ENCODE assay signal across 8 cellular contexts in genomic region chr3:136750209-136750921, GRCh38. TPM values are rescaled to one million over a fixed set of nuclear protein-coding genes. Genes with fewer than 3 reads are reported as not detected.
DNase-seq lines count a peak whose midpoint lies in the region; FAIRE-seq and TF ChIP-seq lines count a peak whose summit lies in the region.

No MANE protein-coding gene starts in this region.

- peak overlapping the region; percentile 91 for H3K27ac Mint-ChIP-seq in activated CD4-positive, alpha-beta memory T cell treated with anti-CD3 and anti-CD28 coated beads for 36 hours

- peak; percentile 51 for FAIRE-seq in GM19239 (lab: Jason Lieb, UNC)

- DNase-seq in A172 (ENCODE audit: low spot score): peak; percentile 32
- DNase-seq in GM19239 (ENCODE audit: insufficient read length, low spot score): no peak
- DNase-seq in activated CD4-positive, alpha-beta memory T cell treated with anti-CD3 and anti-CD28 coated beads for 36 hours: no peak
- peak; percentile 17 for DNase-seq in glomerular visceral epithelial cell (ENCODE audit: extremely low spot score)
- DNase-seq in GM19238 (ENCODE audit: insufficient read length, low spot score): no peak
- DNase-seq in RWPE1 (ENCODE audit: low spot score): no peak
- no peak for DNase-seq in NCI-H345 (lab: John Stamatoyannopoulos, UW)

- peaks cover 47% of the 10 kb centered on the region for H3K4me1 Mint-ChIP-seq in activated CD4-positive, alpha-beta memory T cell treated with anti-CD3 and anti-CD28 coated beads for 36 hours (ENCODE audit: low read depth)

- H3K4me1 ChIP-seq in skeletal muscle tissue (ENCODE audit: control insufficient read depth in 3 of 3, insufficient read depth in 3 of 3, low read length in 3 of 3): peaks cover 21 to 34% (median 24%) of the 10 kb centered on the region in 3 donors

- POLR2A ChIA-PET in activated CD4-positive, alpha-beta memory T cell treated with anti-CD3 and anti-CD28 coated beads for 36 hours (lab: Charles Lee): no interaction called here
- POLR2A ChIA-PET in RWPE1 (lab: Yijun Ruan, JAX; ENCODE audit: low non-redundant PET): interaction anchor here (0.6 kb wide), 1 partner anchor 21 kb away, joined by 3 read pairs; no protein-coding TSS in a partner anchor

- peak overlapping the region; percentile 94 for H3K27ac ChIP-seq in skeletal muscle tissue (ENCODE audit: low read depth, low read length)
- no peak overlapping the region for H3K27ac ChIP-seq in RWPE1

- intact Hi-C loops in activated CD4-positive, alpha-beta memory T cell treated with anti-CD3 and anti-CD28 coated beads for 36 hours (cut with micrococcal nuclease): loop anchor here (1.0 to 5.0 kb wide), 4 partner anchors 16 to 603 kb away; no protein-coding TSS in a partner anchor

- no peak for TF ChIP-seq CTCF in RWPE1 (conservative IDR thresholded peaks at IDR 0.05; ENCODE audit: low read depth)

- H3K27me3 Mint-ChIP-seq in activated CD4-positive, alpha-beta memory T cell treated with anti-CD3 and anti-CD28 coated beads for 36 hours: no peaks in the 10 kb centered on the region

- H3K9ac ChIP-seq in skeletal muscle tissue (ENCODE audit: low read depth in 1 of 3, low read length in 3 of 3): peak overlapping the region; percentile 88 to 93 (median 89)

- H3K36me3 Mint-ChIP-seq in activated CD4-positive, alpha-beta memory T cell treated with anti-CD3 and anti-CD28 coated beads for 36 hours: peaks cover 6% of the 10 kb centered on the region

- CTCF ChIA-PET in activated CD4-positive, alpha-beta memory T cell treated with anti-CD3 and anti-CD28 coated beads for 36 hours (lab: Charles Lee): interaction anchor here (2.6 to 3.0 kb wide), 2 partner anchors 264 to 359 kb away, joined by 12 to 13 read pairs; no protein-coding TSS in a partner anchor
- CTCF ChIA-PET in RWPE1 (lab: Yijun Ruan, JAX): no interaction called here

- H3K4me3 ChIP-seq in skeletal muscle tissue (ENCODE audit: low read length in 3 of 3): peak overlapping the region; percentile 82 to 83 (median 83)

- H3K4me3 Mint-ChIP-seq in activated CD4-positive, alpha-beta memory T cell treated with anti-CD3 and anti-CD28 coated beads for 36 hours: peak overlapping the region; percentile 77

- H3K9me3 Mint-ChIP-seq in activated CD4-positive, alpha-beta memory T cell treated with anti-CD3 and anti-CD28 coated beads for 36 hours: no peaks in the 10 kb centered on the region

- no peaks in the 10 kb centered on the region for H3K9me3 ChIP-seq in skeletal muscle tissue (ENCODE audit: control insufficient read depth in 3 of 3, low read length in 3 of 3)

- no peaks in the 10 kb centered on the region for H3K27me3 ChIP-seq in skeletal muscle tissue (ENCODE audit: control insufficient read depth in 3 of 3, insufficient read depth in 3 of 3, low read length in 3 of 3)

- no peaks in the 10 kb centered on the region for H3K36me3 ChIP-seq in skeletal muscle tissue (ENCODE audit: control insufficient read depth in 3 of 3, insufficient read depth in 3 of 3, low read length in 3 of 3)

RNA-seq across cellular contexts. Expression of gene STAG1, which starts 1.8 kb away (rescaled TPM):
- total RNA-seq in A172 (2014; rRNA removed; shearing (Covaris generic)): 43.0 and 50.6 TPM in 2 replicates
- 10 to 100 TPM; 30.6 to 32.3 TPM for total RNA-seq in activated CD4-positive, alpha-beta memory T cell treated with anti-CD3 and anti-CD28 coated beads for 36 hours
- total RNA-seq in skeletal muscle tissue: 68.4 TPM

Comparison
In these comparisons a context has a peak if more than half of its experiments do, and no peak if none do; other contexts are left out.
1. DNase-seq: peak in A172 (single experiment) and glomerular visceral epithelial cell (single experiment); none in GM19239 (single experiment), activated CD4-positive, alpha-beta memory T cell treated with anti-CD3 and anti-CD28 coated beads for 36 hours (single experiment), GM19238 (single experiment), RWPE1 (single experiment) and NCI-H345 (single experiment).